Comparison of ENCODE assay signal across 15 cellular contexts in genomic region chrX:75989806-75990590, GRCh38.
A peak's percentile ranks its signal among the peaks of the same experiment; 100 is the strongest.
DNase-seq lines count a peak whose midpoint lies in the region; ATAC-seq and TF ChIP-seq lines count a peak whose summit lies in the region.
"Had no signal": no experiment of that assay in that cellular context is flagged by ENCODE, and none has a peak within 500 bp of the region (broad histone marks: within the 10 kb centered on the region; RNA-seq: fewer than 3 reads in every experiment).

No MANE protein-coding gene starts in this region.

- no peaks in the 10 kb centered on the region for H3K36me3 ChIP-seq in psoas muscle (ENCODE audit: insufficient read depth in 1 of 2, low read depth in 1 of 2)
- H3K36me3 ChIP-seq: esophagus muscularis mucosa, left lung had no signal

- no peak for TF ChIP-seq CTCF in GM20000 (IDR thresholded peaks at IDR 0.05; ENCODE audit: extremely low read depth, missing control alignments)
- no peak for TF ChIP-seq CTCF in psoas muscle (IDR thresholded peaks at IDR 0.05)

- peaks cover 6% of the 10 kb centered on the region for H3K9me3 ChIP-seq in psoas muscle
- H3K9me3 ChIP-seq: SK-N-SH had no signal

- no peak overlapping the region for H3K27ac ChIP-seq in psoas muscle
- H3K27ac ChIP-seq: esophagus muscularis mucosa, hepatocyte, left lung had no signal

- intact Hi-C loops in psoas muscle (cut with DNase I) = no loop called here

- H3K4me1 ChIP-seq in psoas muscle = no peaks in the 10 kb centered on the region
- H3K4me1 ChIP-seq: esophagus muscularis mucosa, left lung had no signal

- DNase-seq in GM03348 (ENCODE audit: low spot score) = no peak
- no peak for DNase-seq in GM20000 (ENCODE audit: low spot score)
- DNase-seq in cerebellum (ENCODE audit: low spot score) = no peak
- DNase-seq in psoas muscle = no peak
- DNase-seq: left lung; SK-N-SH; stimulated activated CD4-positive, alpha-beta T cell treated with anti-CD3 and anti-CD28 coated beads, Interleukin-2, amount 100 ng/mL, for 48 hours; stimulated activated naive CD4-positive, alpha-beta T cell had no signal

- ATAC-seq in GM18508 (IDR thresholded peaks at IDR 0.05; ENCODE audit: insufficient read depth, unreplicated experiment) (peak; percentile 75), GM21360 (IDR thresholded peaks at IDR 0.05; ENCODE audit: unreplicated experiment) (peak; percentile 87), HG02852 (IDR thresholded peaks at IDR 0.05; ENCODE audit: unreplicated experiment) (peak; percentile 86), HG03520 (IDR thresholded peaks at IDR 0.05; ENCODE audit: unreplicated experiment) (peak; percentile 86), psoas muscle (no peak)
- ATAC-seq: left lung; natural killer cell treated with Interleukin-12 subunit alpha and Interleukin-12 subunit beta and Interleukin-15 and Interleukin-18, amount 100 ng/mL, for 72 hours had no signal

- no peak overlapping the region for H3K4me3 ChIP-seq in psoas muscle
- H3K4me3 ChIP-seq: esophagus muscularis mucosa, hepatocyte, left lung had no signal

- WGBS in psoas muscle, 3 donors = 67 to 74% (median 68%) methylated on average over 3 of the region's 3 CpGs

- H3K27me3 ChIP-seq in psoas muscle (ENCODE audit: insufficient read depth in 3 of 3, low read length in 2 of 3) = peaks cover 0 to 10% (median 0%) of the 10 kb centered on the region in 3 donors
- H3K27me3 ChIP-seq: esophagus muscularis mucosa, hepatocyte, left lung had no signal

Comparison
In these comparisons a context has a peak if more than half of its experiments do, and no peak if none do; other contexts are left out.
1. ATAC-seq: peak in GM18508 (single experiment), GM21360 (single experiment), HG02852 (single experiment) and HG03520 (single experiment); none in psoas muscle (0 of 4).